8 cellular contexts compared by ENCODE assay signal in genomic region chr18:3452750-3453539, GRCh38.
DNase-seq lines count a peak whose midpoint lies in the region; ATAC-seq and TF ChIP-seq lines count a peak whose summit lies in the region.

No MANE protein-coding gene starts in this region.

- POLR2A ChIA-PET in AG04449 (lab: Yijun Ruan, JAX) = interaction anchor here (0.6 to 3.9 kb wide), 8 partner anchors 14 to 213 kb away, joined by 3 to 34 read pairs (median 4); no protein-coding TSS in a partner anchor

- peaks cover 82% of the 10 kb centered on the region for H3K79me2 ChIP-seq in Loucy (ENCODE audit: insufficient read depth, low read length)

- H3F3A ChIP-seq in Loucy (ENCODE audit: low read depth) = no peaks in the 10 kb centered on the region

- no peaks in the 10 kb centered on the region for H3K9me2 ChIP-seq in Loucy (replicated peaks; ENCODE audit: low read depth, low read length)

- TF ChIP-seq CTCF in AG04449 (IDR thresholded peaks at IDR 0.05; ENCODE audit: insufficient read depth, low read length, missing control alignments) (no peak), Loucy (conservative IDR thresholded peaks at IDR 0.05; ENCODE audit: low read length) (no peak)

- H4K20me1 ChIP-seq in Loucy (ENCODE audit: insufficient read depth, low read length, poor library complexity, severe bottlenecking) = peaks cover 36% of the 10 kb centered on the region

- H3K36me3 ChIP-seq in Loucy (ENCODE audit: insufficient read depth, low read length) = peaks cover 18% of the 10 kb centered on the region; the same call in 1 of the 2 replicates
- no peaks in the 10 kb centered on the region for H3K36me3 ChIP-seq in mucosa of stomach (ENCODE audit: control insufficient read depth, insufficient read depth, low read length)

- H3K4me2 ChIP-seq in Loucy (ENCODE audit: low read depth, low read length, poor library complexity, severe bottlenecking) = peak overlapping the region; percentile 95

- DNase-seq in AG04449 (ENCODE audit: low read depth, low spot score) = no peak
- no peak for DNase-seq in LoVo (ENCODE audit: low spot score)
- DNase-seq in 8988T = no peak
- DNase-seq in NCI-H2081 treated with DMSO at 0.1 percent for 48 hours (lab: John Stamatoyannopoulos, UW) = no peak

- peak overlapping the region; percentile 87 for H3K27ac ChIP-seq in cingulate gyrus (ENCODE audit: low read depth, low read length)

- H3K4me3 ChIP-seq in AG04449 (ENCODE audit: low read depth, low read length) (peak overlapping the region; percentile 81), Loucy (ENCODE audit: low read length, poor library complexity, severe bottlenecking) (peak overlapping the region; percentile 92), mucosa of stomach (ENCODE audit: low read length) (peak overlapping the region; percentile 94)

- ATAC-seq in HG03025 (IDR thresholded peaks at IDR 0.05; ENCODE audit: low FRiP score, unreplicated experiment) = no peak

- peak overlapping the region; percentile 43; the same call in 1 of the 2 replicates for H2AFZ ChIP-seq in Loucy (ENCODE audit: low read length)

- CTCF ChIA-PET in AG04449 (lab: Yijun Ruan, JAX) = interaction anchor here (1.0 to 6.7 kb wide), 7 partner anchors 12 to 212 kb away, joined by 4 to 82 read pairs (median 49); no protein-coding TSS in a partner anchor

- H3K9me3 ChIP-seq in Loucy (ENCODE audit: insufficient read depth, low read depth, low read length) = no peaks in the 10 kb centered on the region
- H3K9me3 ChIP-seq in mucosa of stomach (ENCODE audit: control insufficient read depth, low read length) = no peaks in the 10 kb centered on the region

- H3K9ac ChIP-seq in Loucy (ENCODE audit: low read depth, low read length, poor library complexity, severe bottlenecking) (peak overlapping the region; percentile 95), mucosa of stomach (ENCODE audit: low read length) (peak overlapping the region; percentile 100)

- H3K4me1 ChIP-seq in Loucy (ENCODE audit: insufficient read depth, low read length, poor library complexity, severe bottlenecking) (peaks cover 43% of the 10 kb centered on the region), mucosa of stomach (ENCODE audit: control insufficient read depth, insufficient read depth, low read length) (peaks cover 42% of the 10 kb centered on the region)

- no peaks in the 10 kb centered on the region for H3K27me3 ChIP-seq in Loucy (ENCODE audit: insufficient read depth, low read length, poor library complexity, severe bottlenecking)
- H3K27me3 ChIP-seq in mucosa of stomach (ENCODE audit: control insufficient read depth, insufficient read depth, low read length) = no peaks in the 10 kb centered on the region
